In the genomic region with DNA sequence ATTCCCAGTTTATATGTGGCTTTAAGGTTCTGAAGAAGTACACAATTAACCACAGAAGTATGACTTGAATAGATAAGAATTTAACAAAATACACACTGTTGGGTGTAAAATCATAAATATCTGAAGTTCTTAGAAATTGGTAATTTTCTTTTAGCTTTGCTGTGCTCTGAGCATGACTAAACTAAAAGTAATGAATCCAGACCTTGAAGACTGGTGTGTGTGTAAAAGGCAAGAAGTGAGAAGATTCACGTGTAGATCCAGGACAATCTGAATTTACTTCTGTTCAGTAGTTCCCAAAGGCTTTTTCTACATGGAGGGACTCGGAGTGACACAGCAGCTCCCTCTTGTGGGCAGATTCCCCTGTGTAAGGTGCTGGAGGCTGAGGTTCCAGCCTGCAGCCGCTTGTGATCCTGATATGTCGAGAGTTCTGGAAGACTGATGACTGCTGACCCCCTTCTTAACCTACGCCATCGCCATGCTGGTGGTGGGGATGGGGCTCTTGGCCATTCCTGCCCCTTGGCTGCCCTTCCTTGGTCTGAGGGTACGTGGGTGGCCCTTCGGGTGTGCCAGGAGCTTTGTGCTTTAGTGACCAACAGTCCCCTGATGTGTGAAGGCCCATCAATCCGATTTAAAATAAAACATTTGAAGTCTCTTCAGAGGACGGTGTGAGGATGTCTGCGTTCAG, we compare ENCODE assay signal across 8 cellular contexts.
DNase-seq lines count a peak whose midpoint lies in the region; ATAC-seq and TF ChIP-seq lines count a peak whose summit lies in the region.

No MANE protein-coding gene starts in this region.

- no peak overlapping the region for H3K4me3 Mint-ChIP-seq in activated CD4-positive, alpha-beta memory T cell treated with anti-CD3 and anti-CD28 coated beads, Interleukin-2, amount 10 ng/mL, durations not matched to agents 7 days and 5 days
- H3K4me3 Mint-ChIP-seq in endodermal cell (no peak overlapping the region), mesothelial cell of epicardium (no peak overlapping the region)

- POLR2A ChIA-PET in activated CD4-positive, alpha-beta memory T cell treated with anti-CD3 and anti-CD28 coated beads, Interleukin-2, amount 10 ng/mL, durations not matched to agents 7 days and 5 days (lab: Charles Lee): interaction anchor here (1.0 to 1.1 kb wide), 2 partner anchors 11 to 63 kb away, joined by 3 read pairs; a partner anchor contains a TSS

- WGBS in endodermal cell (ENCODE audit: insufficient coverage in 1 of 2, insufficient read length in 1 of 2), 2 experiments: 58 to 64% methylated on average over 7 to 10 of the region's 11 CpGs

- CTCF ChIA-PET in activated CD4-positive, alpha-beta memory T cell treated with anti-CD3 and anti-CD28 coated beads, Interleukin-2, amount 10 ng/mL, durations not matched to agents 7 days and 5 days (lab: Charles Lee): interaction anchor here (0.7 to 6.5 kb wide), 40 partner anchors 9 to 336 kb away, joined by 3 to 178 read pairs (median 6); a partner anchor contains a TSS

- H3K9me3 ChIP-seq in BE2C: no peaks in the 10 kb centered on the region
- H3K9me3 ChIP-seq in endodermal cell (ENCODE audit: control insufficient read depth, low read length): no peaks in the 10 kb centered on the region

- H3K27me3 ChIP-seq in BE2C: no peaks in the 10 kb centered on the region
- H3K27me3 ChIP-seq in H7 (ENCODE audit: control insufficient read depth, insufficient read depth, low read length): no peaks in the 10 kb centered on the region
- no peaks in the 10 kb centered on the region for H3K27me3 ChIP-seq in endodermal cell (ENCODE audit: control insufficient read depth, insufficient read depth, low read length, poor library complexity, severe bottlenecking)

- no peaks in the 10 kb centered on the region for H3K27me3 Mint-ChIP-seq in activated CD4-positive, alpha-beta memory T cell treated with anti-CD3 and anti-CD28 coated beads, Interleukin-2, amount 10 ng/mL, durations not matched to agents 7 days and 5 days
- H3K27me3 Mint-ChIP-seq in endodermal cell (ENCODE audit: insufficient read depth) (no peaks in the 10 kb centered on the region), mesothelial cell of epicardium (ENCODE audit: low read depth) (no peaks in the 10 kb centered on the region)

- H3K36me3 ChIP-seq in BE2C (no peaks in the 10 kb centered on the region), H7 (replicated peaks; ENCODE audit: control insufficient read depth, insufficient read depth, low read length) (no peaks in the 10 kb centered on the region), endodermal cell (ENCODE audit: control insufficient read depth, insufficient read depth, low read length) (no peaks in the 10 kb centered on the region)

- no peak for ATAC-seq in HG03565 (IDR thresholded peaks at IDR 0.05; ENCODE audit: unreplicated experiment)

- H3K4me3 ChIP-seq in BE2C (ENCODE audit: low read depth, low read length): no peak overlapping the region
- H3K4me3 ChIP-seq in H7 (ENCODE audit: insufficient read depth, low read depth, low read length): no peak overlapping the region
- no peak overlapping the region for H3K4me3 ChIP-seq in endodermal cell (ENCODE audit: low read length)

- no peaks in the 10 kb centered on the region for H3K9me3 Mint-ChIP-seq in activated CD4-positive, alpha-beta memory T cell treated with anti-CD3 and anti-CD28 coated beads, Interleukin-2, amount 10 ng/mL, durations not matched to agents 7 days and 5 days
- H3K9me3 Mint-ChIP-seq in endodermal cell: no peaks in the 10 kb centered on the region
- no peaks in the 10 kb centered on the region for H3K9me3 Mint-ChIP-seq in mesothelial cell of epicardium

- H3K4me1 Mint-ChIP-seq in activated CD4-positive, alpha-beta memory T cell treated with anti-CD3 and anti-CD28 coated beads, Interleukin-2, amount 10 ng/mL, durations not matched to agents 7 days and 5 days: peaks cover 22% of the 10 kb centered on the region
- H3K4me1 Mint-ChIP-seq in endodermal cell (peaks cover 1% of the 10 kb centered on the region), mesothelial cell of epicardium (peaks cover 8% of the 10 kb centered on the region)

- H3K4me1 ChIP-seq in BE2C (peaks cover 3% of the 10 kb centered on the region; the same call in 1 of the 2 replicates), endodermal cell (ENCODE audit: control insufficient read depth, insufficient read depth, low read length) (no peaks in the 10 kb centered on the region)

- H3K9ac ChIP-seq in endodermal cell (ENCODE audit: extremely low read depth, low read length, poor library complexity, severe bottlenecking): no peak overlapping the region

- H3K27ac Mint-ChIP-seq in activated CD4-positive, alpha-beta memory T cell treated with anti-CD3 and anti-CD28 coated beads, Interleukin-2, amount 10 ng/mL, durations not matched to agents 7 days and 5 days: no peak overlapping the region
- H3K27ac Mint-ChIP-seq in endodermal cell (no peak overlapping the region), mesothelial cell of epicardium (no peak overlapping the region)

- peak; percentile 92 for DNase-seq in BE2C
- DNase-seq in H7: peak; percentile 93
- peak; percentile 36 for DNase-seq in NCI-H748 treated with DMSO at 0.1 percent for 48 hours (lab: John Stamatoyannopoulos, UW)
- peak; percentile 71 for DNase-seq in activated CD4-positive, alpha-beta memory T cell treated with anti-CD3 and anti-CD28 coated beads, Interleukin-2, amount 10 ng/mL, durations not matched to agents 7 days and 5 days
- DNase-seq in endodermal cell: peak; percentile 96
- peak; percentile 56 to 90 for DNase-seq in mesothelial cell of epicardium (ENCODE audit: low spot score in 2 of 2, unreplicated experiment in 2 of 2)
- peak; percentile 27 to 51 for DNase-seq in stimulated activated CD8-positive, alpha-beta memory T cell treated with anti-CD3 and anti-CD28 coated beads, Interleukin-2, amount 100 ng/mL, for 1 hour (ENCODE audit: low read depth in 2 of 2)

- peak; percentile 98 for TF ChIP-seq CTCF in BE2C (IDR thresholded peaks at IDR 0.05; ENCODE audit: low read depth, low read length)
- TF ChIP-seq CTCF in endodermal cell (conservative IDR thresholded peaks at IDR 0.05): peak; percentile 92
- TF ChIP-seq CTCF in mesothelial cell of epicardium (IDR thresholded peaks at IDR 0.05; ENCODE audit: unreplicated experiment): peak; percentile 70

- H3K27ac ChIP-seq in endodermal cell (ENCODE audit: low read depth, low read length): no peak overlapping the region

- H3K36me3 Mint-ChIP-seq in activated CD4-positive, alpha-beta memory T cell treated with anti-CD3 and anti-CD28 coated beads, Interleukin-2, amount 10 ng/mL, durations not matched to agents 7 days and 5 days (ENCODE audit: low read depth): peaks cover 10% of the 10 kb centered on the region
- H3K36me3 Mint-ChIP-seq in endodermal cell (ENCODE audit: low read depth) (no peaks in the 10 kb centered on the region), mesothelial cell of epicardium (no peaks in the 10 kb centered on the region)

Comparison
In these comparisons a context has a peak if more than half of its experiments do, and no peak if none do; other contexts are left out.
1. DNase-seq: peak in every context shown above with its lines; median percentile 96 in endodermal cell; 93 in H7; 92 in BE2C; 73 in mesothelial cell of epicardium; 71 in activated CD4-positive, alpha-beta memory T cell treated with anti-CD3 and anti-CD28 coated beads, Interleukin-2, amount 10 ng/mL, durations not matched to agents 7 days and 5 days; 39 in stimulated activated CD8-positive, alpha-beta memory T cell treated with anti-CD3 and anti-CD28 coated beads, Interleukin-2, amount 100 ng/mL, for 1 hour; 36 in NCI-H748 treated with DMSO at 0.1 percent for 48 hours.